In genomic region chr14:89660183-89660582, GRCh38 we compare ENCODE assay signal across 12 cellular contexts.
DNase-seq lines count a peak whose midpoint lies in the region; ATAC-seq, FAIRE-seq and TF ChIP-seq lines count a peak whose summit lies in the region.
"Had no signal": no experiment of that assay in that cellular context is flagged by ENCODE, and none has a peak within 500 bp of the region (broad histone marks: within the 10 kb centered on the region; RNA-seq: fewer than 3 reads in every experiment).

No MANE protein-coding gene starts in this region.

- H3K27ac Mint-ChIP-seq in activated naive CD8-positive, alpha-beta T cell treated with anti-CD3 and anti-CD28 coated beads for 36 hours = no peak overlapping the region
- H3K27ac Mint-ChIP-seq: activated T-helper 1 cell treated with anti-CD3 and anti-CD28 coated beads, Interleukin-12 subunit alpha, Interleukin-12 subunit beta, Interleukin-2, Interleukin-4 antibody, amounts not matched to agents 30 ng/mL and 10 ng/mL and 1 ng/mL, durations not matched to agents 14 hours and 24 hours and 36 hours had no signal

- H3K27me3 Mint-ChIP-seq in activated naive CD8-positive, alpha-beta T cell treated with anti-CD3 and anti-CD28 coated beads for 36 hours = no peaks in the 10 kb centered on the region

- no peak overlapping the region for H3K4me3 Mint-ChIP-seq in activated naive CD8-positive, alpha-beta T cell treated with anti-CD3 and anti-CD28 coated beads for 36 hours
- H3K4me3 Mint-ChIP-seq: activated T-helper 1 cell treated with anti-CD3 and anti-CD28 coated beads, Interleukin-12 subunit alpha, Interleukin-12 subunit beta, Interleukin-2, Interleukin-4 antibody, amounts not matched to agents 30 ng/mL and 10 ng/mL and 1 ng/mL, durations not matched to agents 14 hours and 24 hours and 36 hours had no signal

- H3K9me3 ChIP-seq in GM12878 (replicated peaks; ENCODE audit: control insufficient read depth, insufficient read depth, low read length) (peaks cover 2% of the 10 kb centered on the region; the same call in 2 of the 3 replicates), heart left ventricle (peaks cover 0 to 6% (median 0%) of the 10 kb centered on the region in 12 donors)

- no TSS peak for BruUV-seq in GM12878 (replicated peaks; lab: Mats Ljungman, UMichigan)

- in situ Hi-C loops in GM12878 (cut with MboI) = no loop called here

- peaks cover 8% of the 10 kb centered on the region for H3K36me3 Mint-ChIP-seq in activated naive CD8-positive, alpha-beta T cell treated with anti-CD3 and anti-CD28 coated beads for 36 hours

- H3K27me3 ChIP-seq in GM12878 (replicated peaks in 1 of 2; ENCODE audit: control insufficient read depth in 2 of 2, insufficient read depth in 2 of 2, low read length in 1 of 2) (no peaks in the 10 kb centered on the region), heart left ventricle (no peaks in the 10 kb centered on the region)

- ATAC-seq in GM12878 (peak; percentile 32; the same call in 1 of the 3 replicates), heart left ventricle (peak; percentile 95 to 98 (median 96))

- WGBS in GM12878 (ENCODE audit: insufficient coverage, insufficient replicate concordance, low lambda C conversion rate, missing lambda C conversion rate) = 78% methylated on average over 5 of the region's 5 CpGs
- WGBS in heart left ventricle, 4 donors = 0 to 14% (median 9%) methylated on average over 5 of the region's 5 CpGs
- 19 to 28% methylated on average over 5 of the region's 5 CpGs for WGBS in lower leg skin, 2 donors

- TF ChIP-seq CTCF in GM12878 (IDR thresholded peaks at IDR 0.05 in 2 of 3, conservative IDR thresholded peaks at IDR 0.05 in 1 of 3; ENCODE audit: control insufficient read depth in 2 of 3, extremely low read depth in 1 of 3, insufficient read depth in 1 of 3, low read depth in 3 of 3, low read length in 3 of 3) (no peak), heart left ventricle (IDR thresholded peaks at IDR 0.05) (no peak), lower leg skin (IDR thresholded peaks at IDR 0.05) (no peak)

- H3K79me2 ChIP-seq in GM12878 (ENCODE audit: control insufficient read depth, insufficient read depth, low read length) = no peaks in the 10 kb centered on the region

- no peak overlapping the region for H3K4me3 ChIP-seq in GM12878
- H3K4me3 ChIP-seq in heart left ventricle = peak overlapping the region in 2 of 12 donors; percentile 0 to 11
- H3K4me3 ChIP-seq in lower leg skin (ENCODE audit: low read depth, poor library complexity, severe bottlenecking) = no peak overlapping the region

- SMC1A ChIA-PET in GM12878 (lab: Charles Lee; ENCODE audit: uncharacterized antibody, unreplicated experiment) = interaction anchor here (0.6 kb wide), 1 partner anchor 433 kb away, joined by 3 read pairs; no protein-coding TSS in a partner anchor

- no peaks in the 10 kb centered on the region for H4K20me1 ChIP-seq in GM12878 (ENCODE audit: control insufficient read depth, insufficient read depth)

- TF ChIP-seq EP300 in GM12878 (IDR thresholded peaks at IDR 0.05; ENCODE audit: borderline replicate concordance in 1 of 2, control insufficient read depth in 1 of 2, low read depth in 2 of 2, low read length in 2 of 2) = no peak

- no peak overlapping the region for H3K4me2 ChIP-seq in GM12878 (ENCODE audit: control insufficient read depth, insufficient read depth)

- TF ChIP-seq RAD21 in GM12878 (IDR thresholded peaks at IDR 0.05; ENCODE audit: insufficient read depth, low read depth, low read length) = no peak

- no peak for FAIRE-seq in GM12878 (lab: Jason Lieb, UNC)

- H3K9ac ChIP-seq in GM12878 (ENCODE audit: control insufficient read depth, insufficient read depth, low read length) = no peak overlapping the region

- H3K9me3 Mint-ChIP-seq in activated naive CD8-positive, alpha-beta T cell treated with anti-CD3 and anti-CD28 coated beads for 36 hours = peaks cover 15% of the 10 kb centered on the region

- POLR2A ChIA-PET in GM12878 (lab: Charles Lee) = interaction anchor here (0.7 kb wide), 1 partner anchor 323 kb away, joined by 3 read pairs; no protein-coding TSS in a partner anchor

- intact Hi-C loops in GM12878 (cut with micrococcal nuclease; ENCODE audit: unreplicated experiment) = no loop called here
- intact Hi-C loops in heart left ventricle (cut with DNase I) = no loop called here
- intact Hi-C loops in lower leg skin (cut with DNase I; ENCODE audit: low total_unique reads) = no loop called here

- H3K4me1 ChIP-seq in GM12878 (ENCODE audit: control insufficient read depth, insufficient read depth, low read length) = no peaks in the 10 kb centered on the region
- peaks cover 0 to 22% (median 13%) of the 10 kb centered on the region in 12 donors for H3K4me1 ChIP-seq in heart left ventricle

- no peak overlapping the region for H2AFZ ChIP-seq in GM12878 (ENCODE audit: control insufficient read depth, low read depth, low read length)

- H3K27ac ChIP-seq in GM12878 (ENCODE audit: control insufficient read depth, insufficient read depth) (no peak overlapping the region), heart left ventricle (peak overlapping the region; percentile 32 to 72 (median 48))

- RAD21 ChIA-PET in GM12878 (lab: Charles Lee; ENCODE audit: unreplicated experiment) = no interaction called here

- DNase-seq in GM04504 (ENCODE audit: low read depth) = peak; percentile 52
- no peak for DNase-seq in GM12878 (ENCODE audit: low read depth, low spot score)
- peak in 4 of 5 donors; percentile 26 to 51 (median 38) for DNase-seq in heart left ventricle
- peak; percentile 14 for DNase-seq in pons (ENCODE audit: low spot score)
- DNase-seq in activated CD4-positive, alpha-beta T cell treated with anti-CD3 and anti-CD28 coated beads, Interleukin-2, amount 50 U/mL, for 48 hours = no peak
- DNase-seq in activated naive CD8-positive, alpha-beta T cell treated with anti-CD3 and anti-CD28 coated beads for 36 hours = no peak
- no peak for DNase-seq in lower leg skin (ENCODE audit: low spot score in 2 of 2)
- no peak for DNase-seq in NOMO-1 treated with dmso at 0.1 percent for 144 hours (lab: John Stamatoyannopoulos, UW; ENCODE audit: unreplicated experiment)
- DNase-seq: C1 segment of cervical spinal cord, retina, T1000 had no signal

- TF ChIP-seq POLR2A in GM12878 (IDR thresholded peaks at IDR 0.05; ENCODE audit: low read depth, low read length) (no peak), heart left ventricle (IDR thresholded peaks at IDR 0.05) (no peak), lower leg skin (IDR thresholded peaks at IDR 0.05) (no peak)

- CTCF ChIA-PET in GM12878 (lab: Yijun Ruan, JAX) = interaction anchor here (0.6 to 1.3 kb wide), 3 partner anchors 19 to 236 kb away, joined by 3 read pairs; no protein-coding TSS in a partner anchor

- peaks cover 5% of the 10 kb centered on the region for H3K4me1 Mint-ChIP-seq in activated naive CD8-positive, alpha-beta T cell treated with anti-CD3 and anti-CD28 coated beads for 36 hours

- no peaks in the 10 kb centered on the region for H3K36me3 ChIP-seq in GM12878 (ENCODE audit: control insufficient read depth in 2 of 2, insufficient read depth in 2 of 2, low read length in 1 of 2)
- no peaks in the 10 kb centered on the region for H3K36me3 ChIP-seq in heart left ventricle

TF ChIP-seq in GM12878, 131 proteins besides CTCF, POLR2A, EP300 and RAD21 (continues in another document):
- no peak for TF ChIP-seq RFX5 (IDR thresholded peaks at IDR 0.05; ENCODE audit: low read depth, low read length)
- no peak for TF ChIP-seq PAX5 (IDR thresholded peaks at IDR 0.05; ENCODE audit: borderline replicate concordance, low read depth, low read length)
- TF ChIP-seq MTA2 (IDR thresholded peaks at IDR 0.05; ENCODE audit: low read depth) = no peak
- TF ChIP-seq SPI1 (IDR thresholded peaks at IDR 0.05; ENCODE audit: borderline replicate concordance, insufficient read depth, low read depth, low read length) = no peak
- TF ChIP-seq CEBPZ (IDR thresholded peaks at IDR 0.05; ENCODE audit: low read depth, low read length) = no peak
- no peak for TF ChIP-seq HDGF (IDR thresholded peaks at IDR 0.05)
- no peak for TF ChIP-seq GATAD2B (conservative IDR thresholded peaks at IDR 0.05; ENCODE audit: low read depth)

Comparison
In these comparisons a context has a peak if more than half of its experiments do, and no peak if none do; other contexts are left out.
1. DNase-seq: peak in GM04504 (single experiment), heart left ventricle (4 of 5) and pons (single experiment); none in GM12878 (single experiment), activated CD4-positive, alpha-beta T cell treated with anti-CD3 and anti-CD28 coated beads, Interleukin-2, amount 50 U/mL, for 48 hours (0 of 2), activated naive CD8-positive, alpha-beta T cell treated with anti-CD3 and anti-CD28 coated beads for 36 hours (single experiment), lower leg skin (0 of 2) and NOMO-1 treated with dmso at 0.1 percent for 144 hours (single experiment).